18 cellular contexts compared by ENCODE assay signal in genomic region chr16:75272097-75272548, GRCh38. TPM values are rescaled to one million over a fixed set of nuclear protein-coding genes. Genes with fewer than 3 reads are reported as not detected.
DNase-seq lines count a peak whose midpoint lies in the region; ATAC-seq, FAIRE-seq and TF ChIP-seq lines count a peak whose summit lies in the region.
"Had no signal": no experiment of that assay in that cellular context is flagged by ENCODE, and none has a peak within 500 bp of the region (broad histone marks: within the 10 kb centered on the region; RNA-seq: fewer than 3 reads in every experiment).

No MANE protein-coding gene starts in this region.

- in situ Hi-C loops in gastrocnemius medialis (cut with MboI; ENCODE audit: low sequenced_read_pairs in 4 of 4) = no loop called here

- H2BK15ac ChIP-seq in mesenchymal stem cell (ENCODE audit: low read depth, poor library complexity, severe bottlenecking) = no peak overlapping the region

- DNase-seq in GM12891 (ENCODE audit: insufficient read length, low spot score) (no peak), SKM-1 (lab: John Stamatoyannopoulos, UW; ENCODE audit: unreplicated experiment) (peak; percentile 28), mesenchymal stem cell (peak; percentile 33), gastrocnemius medialis (no peak), prostate gland (ENCODE audit: low spot score) (no peak)
- DNase-seq in activated naive CD4-positive, alpha-beta T cell treated with Interleukin-2 at 50 U/mL for 16 hours = no peak
- DNase-seq: activated B cell treated with CpG ODN at 0.5 μM for 24 hours; activated T-cell treated with anti-CD3 and anti-CD28 coated beads, Interleukin-2, amount 50 U/mL, for 48 hours; effector CD8-positive, alpha-beta T cell; lower lobe of right lung; NCI-H1092 treated with DMSO at 0.1 percent for 48 hours; NCI-H510A; ovary; Right ventricle myocardium superior had no signal

- H3K79me1 ChIP-seq in mesenchymal stem cell (replicated peaks; ENCODE audit: low read length, poor library complexity, severe bottlenecking) = peaks cover 5% of the 10 kb centered on the region

- intact Hi-C loops in gastrocnemius medialis (cut with DNase I; ENCODE audit: low total_unique reads) (no loop called here), prostate gland (cut with DNase I) (no loop called here)

- peak overlapping the region; percentile 58 for H3K4me2 ChIP-seq in mesenchymal stem cell (ENCODE audit: low read length, poor library complexity, severe bottlenecking)

- ATAC-seq in HG02759 (IDR thresholded peaks at IDR 0.05; ENCODE audit: unreplicated experiment) (peak; percentile 39), gastrocnemius medialis (no peak), GM19023 (IDR thresholded peaks at IDR 0.05; ENCODE audit: unreplicated experiment) (no peak)

- peak overlapping the region; percentile 76 for H2AFZ ChIP-seq in mesenchymal stem cell (ENCODE audit: low read depth, low read length)

- peak overlapping the region; percentile 67 to 93 for H3K18ac ChIP-seq in mesenchymal stem cell (ENCODE audit: low read depth in 1 of 2, low read length in 2 of 2)

- TF ChIP-seq POLR2A in GM12891 (IDR thresholded peaks at IDR 0.05; ENCODE audit: low read depth, low read length) (no peak), gastrocnemius medialis (IDR thresholded peaks at IDR 0.05) (no peak), prostate gland (IDR thresholded peaks at IDR 0.05) (no peak)

- no peak overlapping the region for H2BK120ac ChIP-seq in mesenchymal stem cell (ENCODE audit: low read depth, low read length)

- no peak overlapping the region for H3K9ac ChIP-seq in mesenchymal stem cell (ENCODE audit: low read length)

- no peak for TF ChIP-seq CTCF in gastrocnemius medialis (IDR thresholded peaks at IDR 0.05 in 4 of 5, conservative IDR thresholded peaks at IDR 0.05 in 1 of 5)
- no peak for TF ChIP-seq CTCF in prostate gland (IDR thresholded peaks at IDR 0.05)

- H3K4me3 ChIP-seq in mesenchymal stem cell (ENCODE audit: insufficient read depth in 1 of 2, low read depth in 1 of 2, low read length in 2 of 2) = no peak overlapping the region
- no peak overlapping the region for H3K4me3 ChIP-seq in gastrocnemius medialis
- no peak overlapping the region for H3K4me3 ChIP-seq in prostate gland
- H3K4me3 ChIP-seq: ascending aorta, lower lobe of right lung, ovary had no signal

- H3K4me1 ChIP-seq in mesenchymal stem cell (ENCODE audit: control insufficient read depth, insufficient read depth, low read depth, low read length) (peaks cover 28% of the 10 kb centered on the region), gastrocnemius medialis (peaks cover 11 to 13% of the 10 kb centered on the region in 2 donors), prostate gland (replicated peaks) (peaks cover 4% of the 10 kb centered on the region)

- H2BK12ac ChIP-seq in mesenchymal stem cell (ENCODE audit: low read length in 2 of 2) = peak overlapping the region in 1 of 2 experiments; percentile 63

- no peaks in the 10 kb centered on the region for H3K9me3 ChIP-seq in mesenchymal stem cell (ENCODE audit: control insufficient read depth, low read length)
- no peaks in the 10 kb centered on the region for H3K9me3 ChIP-seq in gastrocnemius medialis
- H3K9me3 ChIP-seq in prostate gland = no peaks in the 10 kb centered on the region
- H3K9me3 ChIP-seq: ascending aorta, lower lobe of right lung, ovary had no signal

- H4K8ac ChIP-seq in mesenchymal stem cell (ENCODE audit: low read length) = peak overlapping the region; percentile 66

- WGBS in mesenchymal stem cell = 29% methylated on average over 12 of the region's 12 CpGs
- WGBS in prostate gland = 62% methylated on average over 12 of the region's 12 CpGs

- no peaks in the 10 kb centered on the region for H3K27me3 ChIP-seq in mesenchymal stem cell (ENCODE audit: control insufficient read depth in 1 of 2, insufficient read depth in 1 of 2, low read length in 2 of 2)
- no peaks in the 10 kb centered on the region for H3K27me3 ChIP-seq in gastrocnemius medialis
- H3K27me3 ChIP-seq in prostate gland (replicated peaks; ENCODE audit: insufficient read depth) = no peaks in the 10 kb centered on the region
- H3K27me3 ChIP-seq: ascending aorta, ovary had no signal

- H3K4ac ChIP-seq in mesenchymal stem cell (ENCODE audit: low read depth in 1 of 2, low read length in 2 of 2) = peak overlapping the region in 1 of 2 experiments; percentile 57

- H3K27ac ChIP-seq in mesenchymal stem cell (ENCODE audit: low read length, poor library complexity, severe bottlenecking) (peak overlapping the region; percentile 46), gastrocnemius medialis (no peak overlapping the region), prostate gland (no peak overlapping the region)
- H3K27ac ChIP-seq: ascending aorta, lower lobe of right lung, ovary had no signal

- no peak overlapping the region for H2BK5ac ChIP-seq in mesenchymal stem cell (ENCODE audit: low read depth, low read length, poor library complexity, severe bottlenecking)

- H3K14ac ChIP-seq in mesenchymal stem cell (ENCODE audit: low read length in 2 of 2) = peak overlapping the region in 1 of 2 experiments; percentile 70

- H4K91ac ChIP-seq in mesenchymal stem cell (ENCODE audit: low read length) = peak overlapping the region; percentile 74

- peak overlapping the region; percentile 82 for H2AK5ac ChIP-seq in mesenchymal stem cell (ENCODE audit: low read length, severe bottlenecking)

- peak overlapping the region in 1 of 2 experiments; percentile 9 for H3K23ac ChIP-seq in mesenchymal stem cell (ENCODE audit: low read length in 2 of 2)

- H3K36me3 ChIP-seq in mesenchymal stem cell (ENCODE audit: control insufficient read depth in 1 of 2, insufficient read depth in 2 of 2, low read depth in 1 of 2, low read length in 2 of 2) = no peaks in the 10 kb centered on the region
- H3K36me3 ChIP-seq in gastrocnemius medialis = no peaks in the 10 kb centered on the region
- no peaks in the 10 kb centered on the region for H3K36me3 ChIP-seq in prostate gland
- H3K36me3 ChIP-seq: ascending aorta, lower lobe of right lung, ovary had no signal

- no peak for FAIRE-seq in GM12891 (lab: Jason Lieb, UNC)

TF ChIP-seq in GM12891, 5 proteins besides CTCF, POLR2A, EP300 and RAD21:
- no peak for TF ChIP-seq TAF1 (IDR thresholded peaks at IDR 0.05; ENCODE audit: low read depth, low read length)
- peak; percentile 15; the same call in 1 of the 2 replicates for TF ChIP-seq SPI1 (IDR thresholded peaks at IDR 0.05; ENCODE audit: low read depth, low read length)
TF ChIP-seq in GM12891: peak in this region for 1.

RNA-seq across cellular contexts. Expression of gene BCAR1, which starts 20.7 kb away (rescaled TPM):
- polyA plus RNA-seq in GM12891 (2012; ENCODE audit: low read depth, missing spikeins) = 13.4 TPM
- polyA plus RNA-seq in mesenchymal stem cell (2013, experiment 1 of 2) = 169 TPM
- polyA plus RNA-seq in mesenchymal stem cell (2013, experiment 2 of 2) = 176 TPM
- 100 to 1,000 TPM; 101 to 153 (median 145) TPM for total RNA-seq in gastrocnemius medialis
- total RNA-seq in prostate gland = 100 to 1,000 TPM in 1 of 2 donors, 10 to 100 TPM in 1; 51.1 to 181 TPM
- total RNA-seq: activated B cell treated with CpG ODN at 0.5 μM for 24 hours had no signal

RNA-seq across cellular contexts. Expression of gene CTRB1, which starts 53.3 kb away (rescaled TPM):
- polyA plus RNA-seq in GM12891 (2012; ENCODE audit: low read depth, missing spikeins) = not detected
- not detected for polyA plus RNA-seq in mesenchymal stem cell (2013, experiment 1 of 2)
- not detected for polyA plus RNA-seq in mesenchymal stem cell (2013, experiment 2 of 2)
- not detected for total RNA-seq in gastrocnemius medialis
- total RNA-seq in prostate gland = 1 to 10 TPM in 1 of 2 donors, not detected in 1; 7.0 TPM
- total RNA-seq: activated B cell treated with CpG ODN at 0.5 μM for 24 hours, ascending aorta, HT-29, lower lobe of right lung, Right ventricle myocardium superior had no signal
- polyA plus RNA-seq: ovary had no signal

Comparison
In these comparisons a context has a peak if more than half of its experiments do, and no peak if none do; other contexts are left out.
1. DNase-seq: peak in SKM-1 (single experiment) and mesenchymal stem cell (single experiment); none in GM12891 (single experiment), activated naive CD4-positive, alpha-beta T cell treated with Interleukin-2 at 50 U/mL for 16 hours (single experiment), gastrocnemius medialis (0 of 2) and prostate gland (single experiment).